In genomic region chr6:151675746-151676459, GRCh38 we compare ENCODE assay signal across 1 cellular context.
TF ChIP-seq lines count a peak whose summit lies in the region.

No MANE protein-coding gene starts in this region.

TF ChIP-seq in GM12878, 131 proteins besides CTCF, POLR2A, EP300 and RAD21 (continued from another document):
- TF ChIP-seq NKRF (conservative IDR thresholded peaks at IDR 0.05) (no peak), PAX8 (IDR thresholded peaks at IDR 0.05) (no peak), PKNOX1 (IDR thresholded peaks at IDR 0.05) (no peak), BCL11A (IDR thresholded peaks at IDR 0.05; ENCODE audit: low read depth, low read length) (no peak), EGR1 (IDR thresholded peaks at IDR 0.05; ENCODE audit: borderline replicate concordance in 1 of 2, low read depth in 2 of 2, low read length in 2 of 2) (no peak), SRF (IDR thresholded peaks at IDR 0.05; ENCODE audit: low read depth in 2 of 2, low read length in 2 of 2) (no peak), SIN3A (IDR thresholded peaks at IDR 0.05; ENCODE audit: low read depth, low read length) (no peak), ZSCAN29 (IDR thresholded peaks at IDR 0.05) (no peak), SUZ12 (IDR thresholded peaks at IDR 0.05; ENCODE audit: unreplicated experiment) (no peak), CREM (IDR thresholded peaks at IDR 0.05; ENCODE audit: low read depth) (no peak), KLF5 (IDR thresholded peaks at IDR 0.05; ENCODE audit: partially characterized antibody) (no peak), TCF12 (IDR thresholded peaks at IDR 0.05; ENCODE audit: low read depth, low read length) (0 out of 2 replicates have a peak, but pooled peaks have one; percentile 43), TCF7 (IDR thresholded peaks at IDR 0.05; ENCODE audit: borderline replicate concordance) (no peak), RUNX3 (IDR thresholded peaks at IDR 0.05; ENCODE audit: low read length) (peak; percentile 69), BHLHE40 (IDR thresholded peaks at IDR 0.05; ENCODE audit: borderline replicate concordance in 1 of 2, low read depth in 2 of 2, low read length in 1 of 2) (peak; percentile 21 to 38; a peak in 1 of 4 replicates), CBFB (IDR thresholded peaks at IDR 0.05; ENCODE audit: low read depth) (no peak), NFYA (IDR thresholded peaks at IDR 0.05; ENCODE audit: borderline replicate concordance, low read depth, low read length) (no peak), EED (IDR thresholded peaks at IDR 0.05; ENCODE audit: low read depth) (no peak), IKZF2 (IDR thresholded peaks at IDR 0.05) (no peak), POU2F2 (IDR thresholded peaks at IDR 0.05; ENCODE audit: borderline replicate concordance, low read depth, low read length) (no peak), ZNF274 (IDR thresholded peaks at IDR 0.05; ENCODE audit: insufficient read depth, insufficient read length) (no peak), NBN (IDR thresholded peaks at IDR 0.05) (no peak), SMC3 (IDR thresholded peaks at IDR 0.05; ENCODE audit: borderline replicate concordance, low read length) (peak; percentile 91), HDAC2 (IDR thresholded peaks at IDR 0.05) (no peak)
